1 cellular context compared by ENCODE assay signal in the genomic region with DNA sequence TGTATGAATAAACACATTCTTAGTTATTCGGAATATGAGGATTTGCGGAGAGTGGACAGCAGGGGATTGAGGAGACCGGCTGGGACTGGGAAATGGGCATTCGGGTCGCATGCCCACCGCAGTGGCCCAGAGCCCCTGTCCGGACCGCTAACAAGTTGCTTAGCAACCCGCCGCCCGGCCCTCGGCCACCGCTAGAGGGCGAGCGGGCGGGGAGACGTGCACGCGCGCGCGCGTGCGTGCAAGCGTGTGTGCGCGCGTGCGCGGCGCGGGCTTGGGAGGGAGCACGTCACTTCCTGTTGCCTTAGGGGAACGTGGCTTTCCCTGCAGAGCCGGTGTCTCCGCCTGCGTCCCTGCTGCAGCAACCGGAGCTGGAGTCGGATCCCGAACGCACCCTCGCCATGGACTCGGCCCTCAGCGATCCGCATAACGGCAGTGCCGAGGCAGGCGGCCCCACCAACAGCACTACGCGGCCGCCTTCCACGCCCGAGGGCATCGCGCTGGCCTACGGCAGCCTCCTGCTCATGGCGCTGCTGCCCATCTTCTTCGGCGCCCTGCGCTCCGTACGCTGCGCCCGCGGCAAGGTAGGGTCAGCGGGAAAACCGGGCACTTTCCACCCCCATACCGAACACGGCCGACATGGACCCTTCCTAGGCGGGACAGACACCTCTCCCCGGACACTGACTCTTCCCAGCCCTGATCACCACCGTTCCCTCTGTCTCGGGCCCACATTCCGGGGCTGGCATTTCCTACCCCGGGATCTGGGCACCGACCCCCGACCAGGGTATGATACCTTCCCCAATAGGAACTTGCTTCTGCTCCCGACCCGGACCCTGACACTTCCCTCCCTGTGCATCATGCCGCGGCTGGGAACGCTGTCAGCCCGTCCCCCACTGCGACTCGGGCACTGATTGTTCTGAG.
TF ChIP-seq lines count a peak whose summit lies in the region.

A gene with protein sequence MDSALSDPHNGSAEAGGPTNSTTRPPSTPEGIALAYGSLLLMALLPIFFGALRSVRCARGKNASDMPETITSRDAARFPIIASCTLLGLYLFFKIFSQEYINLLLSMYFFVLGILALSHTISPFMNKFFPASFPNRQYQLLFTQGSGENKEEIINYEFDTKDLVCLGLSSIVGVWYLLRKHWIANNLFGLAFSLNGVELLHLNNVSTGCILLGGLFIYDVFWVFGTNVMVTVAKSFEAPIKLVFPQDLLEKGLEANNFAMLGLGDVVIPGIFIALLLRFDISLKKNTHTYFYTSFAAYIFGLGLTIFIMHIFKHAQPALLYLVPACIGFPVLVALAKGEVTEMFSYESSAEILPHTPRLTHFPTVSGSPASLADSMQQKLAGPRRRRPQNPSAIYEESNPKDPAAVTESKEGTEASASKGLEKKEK (plus strand): TSS at position 289 of the 918 bp plus-strand sequence. CDS start 110 bp downstream, at position 399.

TF ChIP-seq in K562, 482 proteins besides CTCF, POLR2A, EP300 and RAD21 (continued from another document and continues in another):
- TF ChIP-seq, protein P1, sequence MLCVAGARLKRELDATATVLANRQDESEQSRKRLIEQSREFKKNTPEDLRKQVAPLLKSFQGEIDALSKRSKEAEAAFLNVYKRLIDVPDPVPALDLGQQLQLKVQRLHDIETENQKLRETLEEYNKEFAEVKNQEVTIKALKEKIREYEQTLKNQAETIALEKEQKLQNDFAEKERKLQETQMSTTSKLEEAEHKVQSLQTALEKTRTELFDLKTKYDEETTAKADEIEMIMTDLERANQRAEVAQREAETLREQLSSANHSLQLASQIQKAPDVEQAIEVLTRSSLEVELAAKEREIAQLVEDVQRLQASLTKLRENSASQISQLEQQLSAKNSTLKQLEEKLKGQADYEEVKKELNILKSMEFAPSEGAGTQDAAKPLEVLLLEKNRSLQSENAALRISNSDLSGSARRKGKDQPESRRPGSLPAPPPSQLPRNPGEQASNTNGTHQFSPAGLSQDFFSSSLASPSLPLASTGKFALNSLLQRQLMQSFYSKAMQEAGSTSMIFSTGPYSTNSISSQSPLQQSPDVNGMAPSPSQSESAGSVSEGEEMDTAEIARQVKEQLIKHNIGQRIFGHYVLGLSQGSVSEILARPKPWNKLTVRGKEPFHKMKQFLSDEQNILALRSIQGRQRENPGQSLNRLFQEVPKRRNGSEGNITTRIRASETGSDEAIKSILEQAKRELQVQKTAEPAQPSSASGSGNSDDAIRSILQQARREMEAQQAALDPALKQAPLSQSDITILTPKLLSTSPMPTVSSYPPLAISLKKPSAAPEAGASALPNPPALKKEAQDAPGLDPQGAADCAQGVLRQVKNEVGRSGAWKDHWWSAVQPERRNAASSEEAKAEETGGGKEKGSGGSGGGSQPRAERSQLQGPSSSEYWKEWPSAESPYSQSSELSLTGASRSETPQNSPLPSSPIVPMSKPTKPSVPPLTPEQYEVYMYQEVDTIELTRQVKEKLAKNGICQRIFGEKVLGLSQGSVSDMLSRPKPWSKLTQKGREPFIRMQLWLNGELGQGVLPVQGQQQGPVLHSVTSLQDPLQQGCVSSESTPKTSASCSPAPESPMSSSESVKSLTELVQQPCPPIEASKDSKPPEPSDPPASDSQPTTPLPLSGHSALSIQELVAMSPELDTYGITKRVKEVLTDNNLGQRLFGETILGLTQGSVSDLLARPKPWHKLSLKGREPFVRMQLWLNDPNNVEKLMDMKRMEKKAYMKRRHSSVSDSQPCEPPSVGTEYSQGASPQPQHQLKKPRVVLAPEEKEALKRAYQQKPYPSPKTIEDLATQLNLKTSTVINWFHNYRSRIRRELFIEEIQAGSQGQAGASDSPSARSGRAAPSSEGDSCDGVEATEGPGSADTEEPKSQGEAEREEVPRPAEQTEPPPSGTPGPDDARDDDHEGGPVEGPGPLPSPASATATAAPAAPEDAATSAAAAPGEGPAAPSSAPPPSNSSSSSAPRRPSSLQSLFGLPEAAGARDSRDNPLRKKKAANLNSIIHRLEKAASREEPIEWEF (CRISPR knock-in tag; IDR thresholded peaks at IDR 0.05): peak; percentile 91; the same call in 1 of the 2 replicates
- TF ChIP-seq MYC (IDR thresholded peaks at IDR 0.05; ENCODE audit: low read depth, low read length) (peak; percentile 96), MYC (CRISPR knock-in tag; IDR thresholded peaks at IDR 0.05; ENCODE audit: borderline replicate concordance, low read depth) (peak; percentile 81; the same call in 1 of the 2 replicates), NFIC (IDR thresholded peaks at IDR 0.05) (peak; percentile 47; the same call in 1 of the 2 replicates), RBM34 (IDR thresholded peaks at IDR 0.05; ENCODE audit: borderline replicate concordance, insufficient read depth, low read length) (no peak), LEF1 (IDR thresholded peaks at IDR 0.05) (no peak), NBN (IDR thresholded peaks at IDR 0.05; ENCODE audit: low read depth) (no peak), JUN (IDR thresholded peaks at IDR 0.05; ENCODE audit: borderline replicate concordance, low read depth, low read length) (peak; percentile 77; the same call in 1 of the 2 replicates), JUN (CRISPR knock-in tag; IDR thresholded peaks at IDR 0.05; ENCODE audit: borderline replicate concordance) (peak; percentile 87; the same call in 1 of the 2 replicates), DDX20 (tag; IDR thresholded peaks at IDR 0.05; ENCODE audit: low read depth) (no peak), RBM39 (optimal IDR thresholded peaks at IDR 0.05; ENCODE audit: low read depth, low read length) (no peak), XRCC4 (IDR thresholded peaks at IDR 0.05; ENCODE audit: extremely low read depth, insufficient read depth, insufficient read length) (no peak), ZNF3 (CRISPR knock-in tag; IDR thresholded peaks at IDR 0.05) (no peak), SP1 (CRISPR knock-in tag; IDR thresholded peaks at IDR 0.05) (0 out of 2 replicates have a peak, but pooled peaks have one; percentile 39), HNRNPK (IDR thresholded peaks at IDR 0.05; ENCODE audit: low read depth, low read length, poor library complexity, severe bottlenecking) (peak; percentile 25), ZZZ3 (IDR thresholded peaks at IDR 0.05) (no peak), NFIX (CRISPR knock-in tag; IDR thresholded peaks at IDR 0.05; ENCODE audit: low read depth) (no peak), ZNF766 (CRISPR knock-in tag; conservative IDR thresholded peaks at IDR 0.05) (peak; percentile 98)
- TF ChIP-seq, protein P2, sequence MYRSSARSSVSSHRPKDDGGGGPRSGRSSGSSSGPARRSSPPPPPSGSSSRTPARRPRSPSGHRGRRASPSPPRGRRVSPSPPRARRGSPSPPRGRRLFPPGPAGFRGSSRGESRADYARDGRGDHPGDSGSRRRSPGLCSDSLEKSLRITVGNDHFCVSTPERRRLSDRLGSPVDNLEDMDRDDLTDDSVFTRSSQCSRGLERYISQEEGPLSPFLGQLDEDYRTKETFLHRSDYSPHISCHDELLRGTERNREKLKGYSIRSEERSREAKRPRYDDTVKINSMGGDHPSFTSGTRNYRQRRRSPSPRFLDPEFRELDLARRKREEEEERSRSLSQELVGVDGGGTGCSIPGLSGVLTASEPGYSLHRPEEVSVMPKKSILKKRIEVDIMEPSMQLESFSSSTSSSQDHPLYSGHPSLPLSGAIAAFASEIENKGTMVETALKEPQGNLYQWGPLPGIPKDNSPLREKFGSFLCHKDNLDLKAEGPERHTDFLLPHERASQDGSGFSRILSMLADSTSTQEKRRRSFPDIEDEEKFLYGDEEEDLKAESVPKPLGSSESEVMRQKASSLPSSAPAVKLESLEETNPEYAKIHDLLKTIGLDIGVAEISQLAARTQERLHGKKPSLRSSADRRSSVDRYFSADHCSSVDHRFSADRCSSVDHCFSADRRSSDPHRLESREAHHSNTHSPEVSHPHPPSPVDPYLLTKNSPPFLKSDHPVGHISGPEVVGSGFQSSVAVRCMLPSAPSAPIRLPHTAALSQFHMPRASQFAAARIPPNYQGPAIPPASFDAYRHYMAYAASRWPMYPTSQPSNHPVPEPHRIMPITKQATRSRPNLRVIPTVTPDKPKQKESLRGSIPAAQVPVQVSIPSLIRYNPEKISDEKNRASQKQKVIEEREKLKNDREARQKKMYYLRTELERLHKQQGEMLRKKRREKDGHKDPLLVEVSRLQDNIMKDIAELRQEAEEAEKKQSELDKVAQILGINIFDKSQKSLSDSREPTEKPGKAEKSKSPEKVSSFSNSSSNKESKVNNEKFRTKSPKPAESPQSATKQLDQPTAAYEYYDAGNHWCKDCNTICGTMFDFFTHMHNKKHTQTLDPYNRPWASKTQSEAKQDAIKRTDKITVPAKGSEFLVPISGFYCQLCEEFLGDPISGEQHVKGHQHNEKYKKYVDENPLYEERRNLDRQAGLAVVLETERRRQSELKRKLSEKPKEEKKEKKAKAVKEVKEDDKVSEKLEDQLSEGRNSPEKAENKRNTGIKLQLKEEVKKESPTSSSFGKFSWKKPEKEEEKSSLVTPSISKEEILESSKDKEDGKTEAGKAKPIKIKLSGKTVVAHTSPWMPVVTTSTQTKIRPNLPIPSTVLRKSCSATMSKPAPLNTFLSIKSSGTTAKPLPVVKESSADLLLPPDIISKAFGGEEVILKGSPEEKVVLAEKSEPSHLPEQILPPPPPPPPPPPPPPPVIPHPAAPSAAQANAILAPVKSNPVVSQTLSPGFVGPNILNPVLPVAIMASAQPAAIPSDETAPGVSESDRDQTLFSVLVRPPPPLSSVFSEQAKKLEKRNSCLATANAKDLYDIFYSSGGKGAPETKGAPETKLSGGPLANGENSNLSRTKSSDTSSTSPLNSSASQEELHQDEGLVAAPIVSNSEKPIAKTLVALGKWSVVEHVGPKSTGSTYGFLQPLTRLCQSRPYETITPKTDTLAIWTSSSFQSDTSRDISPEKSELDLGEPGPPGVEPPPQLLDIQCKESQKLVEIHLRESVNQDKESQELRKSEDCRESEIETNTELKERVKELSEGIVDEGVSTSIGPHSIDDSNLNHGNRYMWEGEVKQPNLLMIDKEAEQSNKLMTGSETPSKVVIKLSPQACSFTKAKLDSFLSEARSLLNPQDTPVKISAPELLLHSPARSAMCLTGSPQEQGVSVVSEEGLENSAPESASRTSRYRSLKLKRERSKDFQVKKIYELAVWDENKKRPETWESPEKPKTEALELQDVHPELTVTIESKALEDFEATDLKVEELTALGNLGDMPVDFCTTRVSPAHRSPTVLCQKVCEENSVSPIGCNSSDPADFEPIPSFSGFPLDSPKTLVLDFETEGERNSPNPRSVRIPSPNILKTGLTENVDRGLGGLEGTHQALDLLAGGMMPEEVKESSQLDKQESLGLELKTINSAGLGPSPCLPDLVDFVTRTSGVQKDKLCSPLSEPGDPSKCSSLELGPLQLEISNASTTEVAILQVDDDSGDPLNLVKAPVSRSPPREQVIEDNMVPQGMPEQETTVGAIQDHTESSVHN (IDR thresholded peaks at IDR 0.05; ENCODE audit: borderline replicate concordance in 1 of 2, low read depth in 1 of 2): no peak
- TF ChIP-seq, protein P3, sequence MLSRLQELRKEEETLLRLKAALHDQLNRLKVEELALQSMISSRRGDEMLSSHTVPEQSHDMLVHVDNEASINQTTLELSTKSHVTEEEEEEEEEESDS (CRISPR knock-in tag; IDR thresholded peaks at IDR 0.05): no peak
- TF ChIP-seq, protein P4, sequence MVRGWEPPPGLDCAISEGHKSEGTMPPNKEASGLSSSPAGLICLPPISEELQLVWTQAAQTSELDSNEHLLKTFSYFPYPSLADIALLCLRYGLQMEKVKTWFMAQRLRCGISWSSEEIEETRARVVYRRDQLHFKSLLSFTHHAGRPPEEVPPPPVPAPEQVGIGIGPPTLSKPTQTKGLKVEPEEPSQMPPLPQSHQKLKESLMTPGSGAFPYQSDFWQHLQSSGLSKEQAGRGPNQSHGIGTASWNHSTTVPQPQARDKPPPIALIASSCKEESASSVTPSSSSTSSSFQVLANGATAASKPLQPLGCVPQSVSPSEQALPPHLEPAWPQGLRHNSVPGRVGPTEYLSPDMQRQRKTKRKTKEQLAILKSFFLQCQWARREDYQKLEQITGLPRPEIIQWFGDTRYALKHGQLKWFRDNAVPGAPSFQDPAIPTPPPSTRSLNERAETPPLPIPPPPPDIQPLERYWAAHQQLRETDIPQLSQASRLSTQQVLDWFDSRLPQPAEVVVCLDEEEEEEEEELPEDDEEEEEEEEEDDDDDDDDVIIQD (CRISPR knock-in tag; IDR thresholded peaks at IDR 0.05): no peak
- TF ChIP-seq, protein P5, sequence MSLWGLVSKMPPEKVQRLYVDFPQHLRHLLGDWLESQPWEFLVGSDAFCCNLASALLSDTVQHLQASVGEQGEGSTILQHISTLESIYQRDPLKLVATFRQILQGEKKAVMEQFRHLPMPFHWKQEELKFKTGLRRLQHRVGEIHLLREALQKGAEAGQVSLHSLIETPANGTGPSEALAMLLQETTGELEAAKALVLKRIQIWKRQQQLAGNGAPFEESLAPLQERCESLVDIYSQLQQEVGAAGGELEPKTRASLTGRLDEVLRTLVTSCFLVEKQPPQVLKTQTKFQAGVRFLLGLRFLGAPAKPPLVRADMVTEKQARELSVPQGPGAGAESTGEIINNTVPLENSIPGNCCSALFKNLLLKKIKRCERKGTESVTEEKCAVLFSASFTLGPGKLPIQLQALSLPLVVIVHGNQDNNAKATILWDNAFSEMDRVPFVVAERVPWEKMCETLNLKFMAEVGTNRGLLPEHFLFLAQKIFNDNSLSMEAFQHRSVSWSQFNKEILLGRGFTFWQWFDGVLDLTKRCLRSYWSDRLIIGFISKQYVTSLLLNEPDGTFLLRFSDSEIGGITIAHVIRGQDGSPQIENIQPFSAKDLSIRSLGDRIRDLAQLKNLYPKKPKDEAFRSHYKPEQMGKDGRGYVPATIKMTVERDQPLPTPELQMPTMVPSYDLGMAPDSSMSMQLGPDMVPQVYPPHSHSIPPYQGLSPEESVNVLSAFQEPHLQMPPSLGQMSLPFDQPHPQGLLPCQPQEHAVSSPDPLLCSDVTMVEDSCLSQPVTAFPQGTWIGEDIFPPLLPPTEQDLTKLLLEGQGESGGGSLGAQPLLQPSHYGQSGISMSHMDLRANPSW (CRISPR knock-in tag; IDR thresholded peaks at IDR 0.05): peak; percentile 91; the same call in 1 of the 2 replicates
- TF ChIP-seq, protein P6, sequence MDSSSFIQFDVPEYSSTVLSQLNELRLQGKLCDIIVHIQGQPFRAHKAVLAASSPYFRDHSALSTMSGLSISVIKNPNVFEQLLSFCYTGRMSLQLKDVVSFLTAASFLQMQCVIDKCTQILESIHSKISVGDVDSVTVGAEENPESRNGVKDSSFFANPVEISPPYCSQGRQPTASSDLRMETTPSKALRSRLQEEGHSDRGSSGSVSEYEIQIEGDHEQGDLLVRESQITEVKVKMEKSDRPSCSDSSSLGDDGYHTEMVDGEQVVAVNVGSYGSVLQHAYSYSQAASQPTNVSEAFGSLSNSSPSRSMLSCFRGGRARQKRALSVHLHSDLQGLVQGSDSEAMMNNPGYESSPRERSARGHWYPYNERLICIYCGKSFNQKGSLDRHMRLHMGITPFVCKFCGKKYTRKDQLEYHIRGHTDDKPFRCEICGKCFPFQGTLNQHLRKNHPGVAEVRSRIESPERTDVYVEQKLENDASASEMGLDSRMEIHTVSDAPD (CRISPR knock-in tag; IDR thresholded peaks at IDR 0.05): peak; percentile 75
